25 cellular contexts compared by ENCODE assay signal in genomic region chr22:42185915-42186439, GRCh38. TPM values are rescaled to one million over a fixed set of nuclear protein-coding genes. Genes with fewer than 3 reads are reported as not detected.
"Had no signal": no experiment of that assay in that cellular context is flagged by ENCODE, and none has a peak within 500 bp of the region (broad histone marks: within the 10 kb centered on the region; RNA-seq: fewer than 3 reads in every experiment).

No MANE protein-coding gene starts in this region.

- ATAC-seq: activated CD8-positive, alpha-beta T cell treated with anti-CD3 and anti-CD28 coated beads for 36 hours; activated naive CD8-positive, alpha-beta T cell treated with anti-CD3 and anti-CD28 coated beads, Interleukin-2, amount 50 U/mL, for 24 hours; activated T-cell treated with anti-CD3 and anti-CD28 coated beads, Interleukin-2, amount 50 U/mL, for 4 hours; stimulated activated naive CD8-positive, alpha-beta T cell treated with anti-CD3 and anti-CD28 coated beads, Interleukin-15, amount 100 ng/mL, for 72 hours; WTC11 had no signal

- DNase-seq: activated CD4-positive, alpha-beta T cell treated with anti-CD3 and anti-CD28 coated beads for 4 hours; activated CD8-positive, alpha-beta T cell treated with anti-CD3 and anti-CD28 coated beads for 36 hours; activated effector memory CD4-positive, alpha-beta T cell treated with Interleukin-2 at 50 U/mL for 16 hours; activated naive CD4-positive, alpha-beta T cell treated with anti-CD3 and anti-CD28 coated beads, Interleukin-2, amount 10 ng/mL, durations not matched to agents 7 days and 5 days; activated naive CD8-positive, alpha-beta T cell treated with anti-CD3 and anti-CD28 coated beads, Interleukin-2, amount 50 U/mL, for 24 hours; activated T-cell treated with anti-CD3 and anti-CD28 coated beads, Interleukin-2, amount 50 U/mL, for 4 hours; anterior cingulate cortex; colonic mucosa; left ventricle myocardium inferior; mammary epithelial cell; occipital lobe; stimulated activated naive CD8-positive, alpha-beta T cell treated with anti-CD3 and anti-CD28 coated beads, Interleukin-15, amount 100 ng/mL, for 72 hours; transverse colon; uterus had no signal

- H3K9me3 ChIP-seq: colonic mucosa, left ventricle myocardium inferior, prostate gland, right atrium auricular region, suprapubic skin, transverse colon, uterus had no signal

- H3K4me1 ChIP-seq: colonic mucosa, prostate gland, right atrium auricular region, uterus had no signal

- H3K9me3 Mint-ChIP-seq: activated CD8-positive, alpha-beta T cell treated with anti-CD3 and anti-CD28 coated beads for 36 hours; activated naive CD4-positive, alpha-beta T cell treated with anti-CD3 and anti-CD28 coated beads, Interleukin-2, amount 10 ng/mL, durations not matched to agents 7 days and 5 days; activated naive CD8-positive, alpha-beta T cell treated with anti-CD3 and anti-CD28 coated beads, Interleukin-2, amount 50 U/mL, for 24 hours; activated T-cell treated with anti-CD3 and anti-CD28 coated beads, Interleukin-2, amount 50 U/mL, for 4 hours; brain; central memory CD8-positive, alpha-beta T cell; stimulated activated naive CD8-positive, alpha-beta T cell treated with anti-CD3 and anti-CD28 coated beads, Interleukin-15, amount 100 ng/mL, for 72 hours; T-helper 2 cell treated with Interferon-gamma antibody and Interleukin-4, amounts not matched to agents 5 μg/mL and 100 μg/mL, for 36 hours; WTC11 had no signal

- H3K36me3 Mint-ChIP-seq: WTC11 had no signal

- H3K4me3 Mint-ChIP-seq: activated CD8-positive, alpha-beta T cell treated with anti-CD3 and anti-CD28 coated beads for 36 hours; activated naive CD4-positive, alpha-beta T cell treated with anti-CD3 and anti-CD28 coated beads, Interleukin-2, amount 10 ng/mL, durations not matched to agents 7 days and 5 days; activated naive CD8-positive, alpha-beta T cell treated with anti-CD3 and anti-CD28 coated beads, Interleukin-2, amount 50 U/mL, for 24 hours; activated T-cell treated with anti-CD3 and anti-CD28 coated beads, Interleukin-2, amount 50 U/mL, for 4 hours; brain; central memory CD8-positive, alpha-beta T cell; stimulated activated naive CD8-positive, alpha-beta T cell treated with anti-CD3 and anti-CD28 coated beads, Interleukin-15, amount 100 ng/mL, for 72 hours; T-helper 2 cell treated with Interferon-gamma antibody and Interleukin-4, amounts not matched to agents 5 μg/mL and 100 μg/mL, for 36 hours; WTC11 had no signal

- H3K27ac ChIP-seq: colonic mucosa, left ventricle myocardium inferior, prostate gland, right atrium auricular region, skin epidermis, suprapubic skin, transverse colon, uterus had no signal

- H3K27me3 ChIP-seq: colonic mucosa, right atrium auricular region, suprapubic skin, transverse colon, uterus had no signal

- H3K36me3 ChIP-seq: colonic mucosa, left ventricle myocardium inferior, prostate gland, right atrium auricular region, suprapubic skin, transverse colon, uterus had no signal

- H3K27me3 Mint-ChIP-seq: activated CD8-positive, alpha-beta T cell treated with anti-CD3 and anti-CD28 coated beads for 36 hours; activated naive CD4-positive, alpha-beta T cell treated with anti-CD3 and anti-CD28 coated beads, Interleukin-2, amount 10 ng/mL, durations not matched to agents 7 days and 5 days; activated naive CD8-positive, alpha-beta T cell treated with anti-CD3 and anti-CD28 coated beads, Interleukin-2, amount 50 U/mL, for 24 hours; central memory CD8-positive, alpha-beta T cell; stimulated activated naive CD8-positive, alpha-beta T cell treated with anti-CD3 and anti-CD28 coated beads, Interleukin-15, amount 100 ng/mL, for 72 hours had no signal

- H3K4me3 ChIP-seq: colonic mucosa, left ventricle myocardium inferior, prostate gland, right atrium auricular region, skin epidermis, suprapubic skin, transverse colon, uterus had no signal

- H3K27ac Mint-ChIP-seq: activated CD8-positive, alpha-beta T cell treated with anti-CD3 and anti-CD28 coated beads for 36 hours; activated naive CD4-positive, alpha-beta T cell treated with anti-CD3 and anti-CD28 coated beads, Interleukin-2, amount 10 ng/mL, durations not matched to agents 7 days and 5 days; activated naive CD8-positive, alpha-beta T cell treated with anti-CD3 and anti-CD28 coated beads, Interleukin-2, amount 50 U/mL, for 24 hours; brain; stimulated activated naive CD8-positive, alpha-beta T cell treated with anti-CD3 and anti-CD28 coated beads, Interleukin-15, amount 100 ng/mL, for 72 hours; T-helper 2 cell treated with Interferon-gamma antibody and Interleukin-4, amounts not matched to agents 5 μg/mL and 100 μg/mL, for 36 hours; WTC11 had no signal

- FAIRE-seq: frontal cortex, TTC549 had no signal

RNA-seq across cellular contexts. Expression of gene CYP2D6, which starts 55.4 kb away (rescaled TPM):
- total RNA-seq: myocyte, right atrium auricular region had no signal
